ENCODE assay signal across 10 cellular contexts in genomic region chr6:56642366-56643261, GRCh38. TPM values are rescaled to one million over a fixed set of nuclear protein-coding genes. Genes with fewer than 3 reads are reported as not detected.
DNase-seq lines count a peak whose midpoint lies in the region; ATAC-seq, FAIRE-seq and TF ChIP-seq lines count a peak whose summit lies in the region.
"Had no signal": no experiment of that assay in that cellular context is flagged by ENCODE, and none has a peak within 500 bp of the region (broad histone marks: within the 10 kb centered on the region; RNA-seq: fewer than 3 reads in every experiment).

TSS of gene DST (minus strand) at chr6:56642889.

- ATAC-seq in GM12878, result no peak
- ATAC-seq in GM21723 (IDR thresholded peaks at IDR 0.05; ENCODE audit: unreplicated experiment), result no peak
- no peak for ATAC-seq in HG02938 (IDR thresholded peaks at IDR 0.05; ENCODE audit: unreplicated experiment)

- TF ChIP-seq CTCF in HFFc6 (IDR thresholded peaks at IDR 0.05) (no peak), GM12878 (IDR thresholded peaks at IDR 0.05 in 2 of 3, conservative IDR thresholded peaks at IDR 0.05 in 1 of 3; ENCODE audit: control insufficient read depth in 2 of 3, extremely low read depth in 1 of 3, insufficient read depth in 1 of 3, low read depth in 3 of 3, low read length in 3 of 3) (no peak), subcutaneous adipose tissue (IDR thresholded peaks at IDR 0.05; ENCODE audit: low read depth) (no peak)

- no peak for TF ChIP-seq EP300 in GM12878 (IDR thresholded peaks at IDR 0.05; ENCODE audit: borderline replicate concordance in 1 of 2, control insufficient read depth in 1 of 2, low read depth in 2 of 2, low read length in 2 of 2)

- H3K4me2 ChIP-seq in GM12878 (ENCODE audit: control insufficient read depth, insufficient read depth), result no peak within 1 kb of the TSS

- in situ Hi-C loops in GM12878 (cut with MboI), result loop anchor here (10.0 kb wide), 1 partner anchor 202 kb away; no protein-coding TSS in a partner anchor

- POLR2A ChIA-PET in GM12878 (lab: Charles Lee), result no interaction called here

- H3K27ac Mint-ChIP-seq in HFFc6, result peak within 1 kb of the TSS; percentile 93
- H3K27ac Mint-ChIP-seq: activated CD4-positive, alpha-beta T cell treated with anti-CD3 and anti-CD28 coated beads, Interleukin-2, amount 10 ng/mL, durations not matched to agents 24 days and 14 days had no signal

- no peaks in the 10 kb centered on the region for H3K9me3 Mint-ChIP-seq in HFFc6
- H3K9me3 Mint-ChIP-seq: activated CD4-positive, alpha-beta T cell treated with anti-CD3 and anti-CD28 coated beads, Interleukin-2, amount 10 ng/mL, durations not matched to agents 24 days and 14 days had no signal

- no peaks in the 10 kb centered on the region; the same call in 2 of the 3 replicates for H3K9me3 ChIP-seq in GM12878 (replicated peaks; ENCODE audit: control insufficient read depth, insufficient read depth, low read length)
- H3K9me3 ChIP-seq: neutrophil had no signal

- peak within 1 kb of the TSS; percentile 80 for H3K4me3 Mint-ChIP-seq in HFFc6
- H3K4me3 Mint-ChIP-seq: activated CD4-positive, alpha-beta T cell treated with anti-CD3 and anti-CD28 coated beads, Interleukin-2, amount 10 ng/mL, durations not matched to agents 24 days and 14 days had no signal

- 31% methylated on average over 7 of the region's 7 CpGs for whole genome bisulfite sequencing in GM12878 (ENCODE audit: insufficient coverage, insufficient replicate concordance, low lambda C conversion rate, missing lambda C conversion rate)

- no peak for TF ChIP-seq RAD21 in GM12878 (IDR thresholded peaks at IDR 0.05; ENCODE audit: insufficient read depth, low read depth, low read length)

- no peak for TF ChIP-seq POLR2A in GM12878 (IDR thresholded peaks at IDR 0.05; ENCODE audit: low read depth, low read length)

- intact Hi-C loops in GM12878 (cut with micrococcal nuclease; ENCODE audit: unreplicated experiment), result loop anchor here (5.0 kb wide), 1 partner anchor 115 kb away; no protein-coding TSS in a partner anchor

- SMC1A ChIA-PET in GM12878 (lab: Charles Lee; ENCODE audit: uncharacterized antibody, unreplicated experiment), result interaction anchor here (0.7 to 3.9 kb wide), 18 partner anchors 8 to 209 kb away, joined by 3 to 20 read pairs (median 4); no protein-coding TSS in a partner anchor

- H3K4me3 ChIP-seq in GM12878, result no peak within 1 kb of the TSS

- no peaks in the 10 kb centered on the region for H3K27me3 ChIP-seq in GM12878 (replicated peaks in 1 of 2; ENCODE audit: control insufficient read depth in 2 of 2, insufficient read depth in 2 of 2, low read length in 1 of 2)
- H3K27me3 ChIP-seq: neutrophil had no signal

- H2AFZ ChIP-seq in GM12878 (ENCODE audit: control insufficient read depth, low read depth, low read length), result no peak within 1 kb of the TSS

- no peaks in the 10 kb centered on the region for H3K79me2 ChIP-seq in GM12878 (ENCODE audit: control insufficient read depth, insufficient read depth, low read length)

- H3K9ac ChIP-seq in GM12878 (ENCODE audit: control insufficient read depth, insufficient read depth, low read length), result no peak within 1 kb of the TSS

- no peaks in the 10 kb centered on the region for H4K20me1 ChIP-seq in GM12878 (ENCODE audit: control insufficient read depth, insufficient read depth)

- RAD21 ChIA-PET in GM12878 (lab: Charles Lee; ENCODE audit: unreplicated experiment), result interaction anchor here (0.9 to 2.0 kb wide), 6 partner anchors 9 to 212 kb away, joined by 3 to 14 read pairs (median 4); no protein-coding TSS in a partner anchor

- BruUV-seq in GM12878 (replicated peaks; lab: Mats Ljungman, UMichigan), result no TSS peak

- peak; percentile 92 for DNase-seq in HFFc6
- no peak for DNase-seq in GM12878 (ENCODE audit: low read depth, low spot score)
- DNase-seq in hepatic stellate cell (ENCODE audit: low spot score), result peak; percentile 52
- no peak for DNase-seq in NCI-H774 (lab: John Stamatoyannopoulos, UW)
- DNase-seq in DMS79 (lab: John Stamatoyannopoulos, UW), result no peak
- DNase-seq: activated CD4-positive, alpha-beta T cell treated with anti-CD3 and anti-CD28 coated beads, Interleukin-2, amount 10 ng/mL, durations not matched to agents 24 days and 14 days had no signal

- peaks cover 82% of the 10 kb centered on the region for H3K4me1 Mint-ChIP-seq in HFFc6 (ENCODE audit: low read depth)
- H3K4me1 Mint-ChIP-seq: activated CD4-positive, alpha-beta T cell treated with anti-CD3 and anti-CD28 coated beads, Interleukin-2, amount 10 ng/mL, durations not matched to agents 24 days and 14 days had no signal

- no peak for FAIRE-seq in GM12878 (lab: Jason Lieb, UNC)

- H3K36me3 Mint-ChIP-seq in HFFc6 (ENCODE audit: low read depth), result peaks cover 66% of the 10 kb centered on the region

- no peak within 1 kb of the TSS for H3K27ac ChIP-seq in GM12878 (ENCODE audit: control insufficient read depth, insufficient read depth)
- H3K27ac ChIP-seq: neutrophil had no signal

- peaks cover 13% of the 10 kb centered on the region for H3K27me3 Mint-ChIP-seq in HFFc6 (ENCODE audit: insufficient read depth)
- H3K27me3 Mint-ChIP-seq: activated CD4-positive, alpha-beta T cell treated with anti-CD3 and anti-CD28 coated beads, Interleukin-2, amount 10 ng/mL, durations not matched to agents 24 days and 14 days had no signal

- CTCF ChIA-PET in GM12878 (lab: Yijun Ruan, JAX), result interaction anchor here (0.9 to 2.8 kb wide), 18 partner anchors 8 to 328 kb away, joined by 3 to 21 read pairs (median 5); no protein-coding TSS in a partner anchor

- H3K36me3 ChIP-seq in GM12878 (ENCODE audit: control insufficient read depth in 2 of 2, insufficient read depth in 2 of 2, low read length in 1 of 2), result peaks cover 2 to 24% of the 10 kb centered on the region in 2 experiments
- H3K36me3 ChIP-seq: neutrophil had no signal

- H3K4me1 ChIP-seq in GM12878 (ENCODE audit: control insufficient read depth, insufficient read depth, low read length), result no peaks in the 10 kb centered on the region

TF ChIP-seq in GM12878, 131 proteins besides CTCF, POLR2A, EP300 and RAD21 (continues in another document):
- no peak for TF ChIP-seq E2F4 (IDR thresholded peaks at IDR 0.05; ENCODE audit: low read depth, low read length)
- no peak for TF ChIP-seq HDAC6 (IDR thresholded peaks at IDR 0.05; ENCODE audit: unreplicated experiment)
- no peak for TF ChIP-seq MTA2 (IDR thresholded peaks at IDR 0.05; ENCODE audit: low read depth)
- no peak for TF ChIP-seq USF2 (IDR thresholded peaks at IDR 0.05; ENCODE audit: borderline replicate concordance, low read depth, low read length)
- TF ChIP-seq IRF3 (IDR thresholded peaks at IDR 0.05), result no peak
- no peak for TF ChIP-seq FOXM1 (IDR thresholded peaks at IDR 0.05; ENCODE audit: low read depth, low read length)
- no peak for TF ChIP-seq CREM (IDR thresholded peaks at IDR 0.05; ENCODE audit: low read depth)
- no peak for TF ChIP-seq ZNF622 (IDR thresholded peaks at IDR 0.05)
- TF ChIP-seq SP1 (IDR thresholded peaks at IDR 0.05; ENCODE audit: low read depth, low read length), result no peak
- no peak for TF ChIP-seq SUPT20H (IDR thresholded peaks at IDR 0.05; ENCODE audit: borderline replicate concordance, control insufficient read depth, low read depth, low read length)
- no peak for TF ChIP-seq POU2F2 (IDR thresholded peaks at IDR 0.05; ENCODE audit: borderline replicate concordance, low read depth, low read length)

RNA-seq across cellular contexts. Expression of gene DST, which starts in this region (rescaled TPM):
- total RNA-seq in HFFc6 (2021; fragmentation: NEBNext Ultra II Directional; extraction: Animal tissue kit (Norgen Biotek cat#: 25700)), result 100 to 1,000 TPM; 246 to 408 (median 279) TPM
- 958 and 966 TPM in 2 replicates for total RNA-seq in GM12878 (2013; cell fraction: nucleolus; rRNA removed)
- total RNA-seq in GM12878 (2014; rRNA removed) (139 and 159 TPM in 2 replicates), GM12878 (2014; rRNA removed; fragmentation: Illumina TruSeq; extraction: Trizol) (156 and 165 TPM in 2 replicates), GM12878 (2021) (139 and 142 TPM in 2 replicates), subcutaneous adipose tissue (100 to 1,000 TPM; 189 to 276 (median 219) TPM)
- 64.6 TPM for polyA plus RNA-seq in GM12878 (2011; ENCODE audit: low read depth)
- polyA plus RNA-seq in GM12878 (2011; rRNA removed) (68.7 and 73.0 TPM in 2 replicates), GM12878 (2014; fragmentation: Illumina TruSeq; extraction: Trizol) (106 and 110 TPM in 2 replicates), GM12878 (2014; fragmentation: Nextera tagmentation; extraction: Ambion mirVana) (10 to 100 TPM; 32.1 to 35.6 TPM), GM12878 (2014; rRNA removed) (81.3 and 89.0 TPM in 2 replicates), GM12878 (2016; fragmentation: Nextera tagmentation; extraction: Ambion mirVana) (10 to 100 TPM; 47.1 to 64.2 TPM)
- 40.1 and 50.2 TPM in 2 replicates for polyA plus RNA-seq in GM12878 (2011; cell fraction: cytosol; rRNA removed)
- 186 and 281 TPM in 2 replicates for polyA plus RNA-seq in GM12878 (2011; cell fraction: nucleus; rRNA removed)
- 85.3 and 96.4 TPM in 2 replicates for polyA plus RNA-seq in GM12878 (2012)
- polyA minus RNA-seq in GM12878 (2011; rRNA and poly(A)+ RNA removed), result 245 and 297 TPM in 2 replicates
- 58.9 and 59.6 TPM in 2 replicates for polyA minus RNA-seq in GM12878 (2011; cell fraction: cytosol; rRNA and poly(A)+ RNA removed)
- 534 and 723 TPM in 2 replicates for polyA minus RNA-seq in GM12878 (2011; cell fraction: nucleus; rRNA and poly(A)+ RNA removed)

Comparison
In these comparisons a context has a peak if more than half of its experiments do, and no peak if none do; other contexts are left out.
1. DNase-seq: peak in HFFc6 (single experiment) and hepatic stellate cell (single experiment); none in GM12878 (single experiment), NCI-H774 (single experiment) and DMS79 (single experiment).